In the genomic region with DNA sequence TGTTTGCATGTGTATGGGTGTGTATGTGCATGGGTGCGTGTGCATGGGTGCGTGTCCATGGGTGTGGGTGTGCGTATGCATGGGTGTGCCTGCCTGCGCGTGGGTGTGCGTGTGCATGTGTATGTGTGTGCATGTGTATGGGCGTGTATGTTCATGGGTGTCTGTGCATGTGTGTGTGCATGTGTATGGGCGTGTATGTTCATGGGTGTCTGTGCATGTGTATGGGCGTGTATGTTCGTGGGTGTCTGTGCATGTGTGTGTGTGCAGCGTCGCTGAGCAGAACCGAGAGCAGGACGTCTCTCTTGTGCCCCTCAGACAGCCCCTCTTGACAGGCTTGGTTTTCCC, we compare ENCODE assay signal across 22 cellular contexts. TPM values are rescaled to one million over a fixed set of nuclear protein-coding genes. Genes with fewer than 3 reads are reported as not detected.
A peak's percentile ranks its signal among the peaks of the same experiment; 100 is the strongest.
DNase-seq lines count a peak whose midpoint lies in the region; ATAC-seq and TF ChIP-seq lines count a peak whose summit lies in the region.
"Had no signal": no experiment of that assay in that cellular context is flagged by ENCODE, and none has a peak within 500 bp of the region (broad histone marks: within the 10 kb centered on the region; RNA-seq: fewer than 3 reads in every experiment).

No MANE protein-coding gene starts in this region.

- WGBS in testis, 2 donors: 62 to 81% methylated on average over 14 of the region's 14 CpGs

- H3K4me3 Mint-ChIP-seq in stimulated activated naive CD8-positive, alpha-beta T cell treated with anti-CD3 and anti-CD28 coated beads, Interleukin-15, amount 100 ng/mL, for 72 hours: no peak overlapping the region
- no peak overlapping the region for H3K4me3 Mint-ChIP-seq in chondrocyte (ENCODE audit: unreplicated experiment)
- peak overlapping the region in 6 of 10 donors; percentile 3 to 63 (median 16) for H3K4me3 Mint-ChIP-seq in naive thymus-derived CD4-positive, alpha-beta T cell
- H3K4me3 Mint-ChIP-seq: activated CD4-positive, alpha-beta T cell treated with anti-CD3 and anti-CD28 coated beads, Interleukin-2, amount 10 ng/mL, durations not matched to agents 7 days and 5 days; activated naive CD4-positive, alpha-beta T cell treated with anti-CD3 and anti-CD28 coated beads for 36 hours had no signal

- CTCF ChIA-PET in naive thymus-derived CD4-positive, alpha-beta T cell (lab: Charles Lee): no interaction called here

- no peak overlapping the region for H3K4me3 ChIP-seq in naive thymus-derived CD4-positive, alpha-beta T cell (ENCODE audit: low read length)
- H3K4me3 ChIP-seq in testis: no peak overlapping the region
- H3K4me3 ChIP-seq: prostate gland had no signal

- intact Hi-C loops in naive thymus-derived CD4-positive, alpha-beta T cell (cut with micrococcal nuclease): loop anchor here in 1 of 2 donors (10.0 kb wide), 1 partner anchor 176 kb away; a partner anchor contains a TSS
- intact Hi-C loops in testis (cut with DNase I; ENCODE audit: low total_unique reads): no loop called here

- no peaks in the 10 kb centered on the region for H3K27me3 ChIP-seq in naive thymus-derived CD4-positive, alpha-beta T cell (ENCODE audit: control insufficient read depth in 2 of 2, insufficient read depth in 2 of 2, low read length in 2 of 2)
- H3K27me3 ChIP-seq in testis: no peaks in the 10 kb centered on the region

- H3K27me3 Mint-ChIP-seq in stimulated activated naive CD8-positive, alpha-beta T cell treated with anti-CD3 and anti-CD28 coated beads, Interleukin-15, amount 100 ng/mL, for 72 hours: peaks cover 18% of the 10 kb centered on the region
- peaks cover 3% of the 10 kb centered on the region for H3K27me3 Mint-ChIP-seq in chondrocyte (ENCODE audit: low read depth)
- H3K27me3 Mint-ChIP-seq in naive thymus-derived CD4-positive, alpha-beta T cell: peaks cover 0 to 6% (median 0%) of the 10 kb centered on the region in 5 donors

- TF ChIP-seq CTCF in chondrocyte (IDR thresholded peaks at IDR 0.05) (no peak), testis (IDR thresholded peaks at IDR 0.05) (no peak)

- POLR2A ChIA-PET in naive thymus-derived CD4-positive, alpha-beta T cell (lab: Charles Lee): no interaction called here

- no peaks in the 10 kb centered on the region for H3K4me1 ChIP-seq in naive thymus-derived CD4-positive, alpha-beta T cell (ENCODE audit: control insufficient read depth in 2 of 2, insufficient read depth in 2 of 2, low read length in 2 of 2)
- no peaks in the 10 kb centered on the region for H3K4me1 ChIP-seq in testis
- H3K4me1 ChIP-seq: HAP-1, prostate gland had no signal

- H3K27ac ChIP-seq in naive thymus-derived CD4-positive, alpha-beta T cell (ENCODE audit: low read depth, low read length): no peak overlapping the region
- no peak overlapping the region for H3K27ac ChIP-seq in testis
- H3K27ac ChIP-seq: colonic mucosa, HL-60, KMS-11, prostate gland had no signal

- H3K36me3 Mint-ChIP-seq in chondrocyte (ENCODE audit: low read depth): no peaks in the 10 kb centered on the region
- H3K36me3 Mint-ChIP-seq in naive thymus-derived CD4-positive, alpha-beta T cell: no peaks in the 10 kb centered on the region
- H3K36me3 Mint-ChIP-seq: CD8-positive, alpha-beta memory T cell had no signal

- H3K9me3 Mint-ChIP-seq in stimulated activated naive CD8-positive, alpha-beta T cell treated with anti-CD3 and anti-CD28 coated beads, Interleukin-15, amount 100 ng/mL, for 72 hours: no peaks in the 10 kb centered on the region
- H3K9me3 Mint-ChIP-seq in chondrocyte (ENCODE audit: low read depth): no peaks in the 10 kb centered on the region
- H3K9me3 Mint-ChIP-seq in naive thymus-derived CD4-positive, alpha-beta T cell: peaks cover 0 to 6% (median 0%) of the 10 kb centered on the region in 11 donors
- H3K9me3 Mint-ChIP-seq: activated naive CD4-positive, alpha-beta T cell treated with anti-CD3 and anti-CD28 coated beads for 36 hours; CD8-positive, alpha-beta memory T cell had no signal

- DNase-seq in stimulated activated naive CD8-positive, alpha-beta T cell treated with anti-CD3 and anti-CD28 coated beads, Interleukin-15, amount 100 ng/mL, for 72 hours: peak in 1 of 2 donors; percentile 4
- DNase-seq in stimulated activated naive CD8-positive, alpha-beta T cell treated with anti-CD3 and anti-CD28 coated beads, Interleukin-15, Interleukin-2, amounts not matched to agents 100 U/mL and 50 U/mL, for 24 hours: no peak
- DNase-seq in chondrocyte (ENCODE audit: low spot score) (peak; percentile 53), testis (no peak), NCI-H2029 treated with DMSO at 0.1 percent for 48 hours (lab: John Stamatoyannopoulos, UW) (no peak)
- no peak for DNase-seq in naive thymus-derived CD4-positive, alpha-beta T cell
- DNase-seq: activated CD4-positive, alpha-beta T cell treated with anti-CD3 and anti-CD28 coated beads, Interleukin-2, amount 10 ng/mL, durations not matched to agents 7 days and 5 days; activated naive CD4-positive, alpha-beta T cell treated with anti-CD3 and anti-CD28 coated beads for 36 hours; activated T-cell treated with anti-CD3 and anti-CD28 coated beads for 4 hours; CD8-positive, alpha-beta memory T cell; colonic mucosa; DMS79; NCI-H524 treated with DMSO at 0.1 percent for 48 hours; small intestine; stimulated activated CD4-positive, alpha-beta T cell treated with anti-CD3 and anti-CD28 coated beads, Interleukin-4, amount 100 ng/mL, for 1 hour had no signal

- no peaks in the 10 kb centered on the region for H3K9me3 ChIP-seq in naive thymus-derived CD4-positive, alpha-beta T cell (ENCODE audit: control insufficient read depth in 2 of 3, low read length in 3 of 3)
- H3K9me3 ChIP-seq in testis: no peaks in the 10 kb centered on the region
- H3K9me3 ChIP-seq: colonic mucosa, HAP-1, prostate gland had no signal

- H3K27ac Mint-ChIP-seq in stimulated activated naive CD8-positive, alpha-beta T cell treated with anti-CD3 and anti-CD28 coated beads, Interleukin-15, amount 100 ng/mL, for 72 hours: no peak overlapping the region
- no peak overlapping the region for H3K27ac Mint-ChIP-seq in chondrocyte (ENCODE audit: unreplicated experiment)
- peak overlapping the region in 2 of 9 donors; percentile 25 to 30 for H3K27ac Mint-ChIP-seq in naive thymus-derived CD4-positive, alpha-beta T cell
- H3K27ac Mint-ChIP-seq: activated CD4-positive, alpha-beta T cell treated with anti-CD3 and anti-CD28 coated beads, Interleukin-2, amount 10 ng/mL, durations not matched to agents 7 days and 5 days; activated naive CD4-positive, alpha-beta T cell treated with anti-CD3 and anti-CD28 coated beads for 36 hours had no signal

- H3K4me1 Mint-ChIP-seq in stimulated activated naive CD8-positive, alpha-beta T cell treated with anti-CD3 and anti-CD28 coated beads, Interleukin-15, amount 100 ng/mL, for 72 hours: peaks cover 20% of the 10 kb centered on the region
- H3K4me1 Mint-ChIP-seq in chondrocyte (ENCODE audit: low read depth): peaks cover 16% of the 10 kb centered on the region
- peaks cover 0 to 10% (median 8%) of the 10 kb centered on the region in 7 donors for H3K4me1 Mint-ChIP-seq in naive thymus-derived CD4-positive, alpha-beta T cell

- no peaks in the 10 kb centered on the region for H3K36me3 ChIP-seq in naive thymus-derived CD4-positive, alpha-beta T cell (ENCODE audit: control insufficient read depth in 2 of 3, insufficient read depth in 3 of 3, low read length in 3 of 3)
- H3K36me3 ChIP-seq in testis (ENCODE audit: low read depth, missing control alignments): no peaks in the 10 kb centered on the region
- H3K36me3 ChIP-seq: colonic mucosa, HAP-1, prostate gland had no signal

- peak; percentile 5 for ATAC-seq in stimulated activated naive CD8-positive, alpha-beta T cell treated with anti-CD3 and anti-CD28 coated beads, Interleukin-15, amount 100 ng/mL, for 72 hours
- no peak for ATAC-seq in stimulated activated naive CD8-positive, alpha-beta T cell treated with anti-CD3 and anti-CD28 coated beads, Interleukin-15, Interleukin-2, amounts not matched to agents 100 U/mL and 50 U/mL, for 24 hours
- no peak for ATAC-seq in naive thymus-derived CD4-positive, alpha-beta T cell
- ATAC-seq in SK-N-SH treated with all-trans-retinoic acid at 6 μM for 48 hours: no peak
- no peak for ATAC-seq in GM19455 (IDR thresholded peaks at IDR 0.05; ENCODE audit: unreplicated experiment)

- TF ChIP-seq POLR2A in testis (IDR thresholded peaks at IDR 0.05): no peak

TF ChIP-seq in SK-N-SH treated with all-trans-retinoic acid at 6 μM for 48 hours, 23 proteins besides CTCF, POLR2A, EP300 and RAD21:
- TF ChIP-seq TCF4 (CRISPR knock-in tag; IDR thresholded peaks at IDR 0.05; ENCODE audit: borderline replicate concordance) (no peak), ZNF8 (CRISPR knock-in tag; IDR thresholded peaks at IDR 0.05) (no peak), ZFP3 (CRISPR knock-in tag; IDR thresholded peaks at IDR 0.05) (no peak), TOX (CRISPR knock-in tag; IDR thresholded peaks at IDR 0.05; ENCODE audit: borderline replicate concordance) (no peak), ZC3H10 (CRISPR knock-in tag; IDR thresholded peaks at IDR 0.05) (no peak), SNAI2 (CRISPR knock-in tag; IDR thresholded peaks at IDR 0.05) (no peak)

RNA-seq across cellular contexts. Expression of a gene that starts 13.9 kb away (rescaled TPM):
- total RNA-seq in chondrocyte (0.17 to 0.23 TPM in 2 of 3 replicates, not detected in the other), testis (under 1 TPM; 0.25 to 0.55 TPM)
- not detected for total RNA-seq in naive thymus-derived CD4-positive, alpha-beta T cell
- polyA plus RNA-seq in naive thymus-derived CD4-positive, alpha-beta T cell: not detected
- polyA plus RNA-seq in testis (ENCODE audit: insufficient read depth, low read depth, low replicate concordance): 0.30 TPM
- total RNA-seq: activated CD4-positive, alpha-beta T cell treated with anti-CD3 and anti-CD28 coated beads, Interleukin-2, amount 10 ng/mL, durations not matched to agents 7 days and 5 days had no signal
- polyA plus RNA-seq: CD8-positive, alpha-beta memory T cell; liver had no signal

RNA-seq across cellular contexts. Expression of a gene that starts 38.1 kb away (rescaled TPM):
- 12.0 to 18.2 TPM (median 16.8 TPM) in 3 replicates for total RNA-seq in chondrocyte
- total RNA-seq in naive thymus-derived CD4-positive, alpha-beta T cell: 100 to 1,000 TPM in 2 of 5 experiments, 10 to 100 TPM in 3; 44.4 to 164 (median 78.3) TPM
- polyA plus RNA-seq in naive thymus-derived CD4-positive, alpha-beta T cell: 10 to 100 TPM; 21.3 to 38.8 TPM
- 10 to 100 TPM; 68.2 to 89.9 TPM for total RNA-seq in testis
- polyA plus RNA-seq in testis (ENCODE audit: insufficient read depth, low read depth, low replicate concordance): 50.8 TPM

RNA-seq across cellular contexts. Expression of a gene that starts 59.4 kb away (rescaled TPM):
- total RNA-seq in chondrocyte (not detected in 3 replicates), testis (10 to 100 TPM in 1 of 2 donors, 1 to 10 TPM in 1; 5.1 to 11.9 TPM)
- not detected for total RNA-seq in naive thymus-derived CD4-positive, alpha-beta T cell
- not detected for polyA plus RNA-seq in naive thymus-derived CD4-positive, alpha-beta T cell
- polyA plus RNA-seq in testis (ENCODE audit: insufficient read depth, low read depth, low replicate concordance): 11.3 TPM
- total RNA-seq: activated CD4-positive, alpha-beta T cell treated with anti-CD3 and anti-CD28 coated beads, Interleukin-2, amount 10 ng/mL, durations not matched to agents 7 days and 5 days; activated naive CD4-positive, alpha-beta T cell treated with anti-CD3 and anti-CD28 coated beads for 36 hours; CD8-positive, alpha-beta memory T cell; colonic mucosa; liver had no signal
- polyA plus RNA-seq: CD8-positive, alpha-beta memory T cell; liver; small intestine had no signal

Comparison
In these comparisons a context has a peak if more than half of its experiments do, and no peak if none do; other contexts are left out.
1. H3K4me3 Mint-ChIP-seq: peak in naive thymus-derived CD4-positive, alpha-beta T cell (6 of 10); none in stimulated activated naive CD8-positive, alpha-beta T cell treated with anti-CD3 and anti-CD28 coated beads, Interleukin-15, amount 100 ng/mL, for 72 hours (0 of 2) and chondrocyte (single experiment).